Comparison of ENCODE assay signal across 9 cellular contexts in genomic region chr3:66220066-66220465, GRCh38. TPM values are rescaled to one million over a fixed set of nuclear protein-coding genes. Genes with fewer than 3 reads are reported as not detected.
A peak's percentile ranks its signal among the peaks of the same experiment; 100 is the strongest.
DNase-seq lines count a peak whose midpoint lies in the region; ATAC-seq and TF ChIP-seq lines count a peak whose summit lies in the region.
"Had no signal": no experiment of that assay in that cellular context is flagged by ENCODE, and none has a peak within 500 bp of the region (broad histone marks: within the 10 kb centered on the region; RNA-seq: fewer than 3 reads in every experiment).

No MANE protein-coding gene starts in this region.

- H3K9me3 ChIP-seq in right lobe of liver (no peaks in the 10 kb centered on the region), upper lobe of left lung (no peaks in the 10 kb centered on the region)

- peaks cover 10% of the 10 kb centered on the region for H3K36me3 Mint-ChIP-seq in activated naive CD4-positive, alpha-beta T cell treated with anti-CD3 and anti-CD28 coated beads, Interleukin-2, amount 50 U/mL, for 24 hours
- H3K36me3 Mint-ChIP-seq in activated naive CD4-positive, alpha-beta T cell treated with anti-CD3 and anti-CD28 coated beads, Interleukin-2, amount 50 U/mL, for 72 hours: peaks cover 32 to 40% of the 10 kb centered on the region in 2 donors
- peaks cover 15% of the 10 kb centered on the region for H3K36me3 Mint-ChIP-seq in activated naive CD8-positive, alpha-beta T cell treated with anti-CD3 and anti-CD28 coated beads, Interleukin-2, amount 10 ng/mL, durations not matched to agents 7 days and 5 days

- WGBS in right lobe of liver (ENCODE audit: insufficient coverage, low coverage, low lambda C conversion rate, missing lambda C conversion rate): 19% methylated on average over 5 of the region's 5 CpGs
- WGBS in upper lobe of left lung, 2 donors: 21 to 25% methylated on average over 5 of the region's 5 CpGs

- DNase-seq in activated naive CD4-positive, alpha-beta T cell treated with anti-CD3 and anti-CD28 coated beads, Interleukin-2, amount 50 U/mL, for 72 hours (ENCODE audit: low spot score in 2 of 2): no peak
- DNase-seq in activated naive CD8-positive, alpha-beta T cell treated with anti-CD3 and anti-CD28 coated beads, Interleukin-2, amount 10 ng/mL, durations not matched to agents 7 days and 5 days: no peak
- DNase-seq in right lobe of liver (no peak), upper lobe of left lung (no peak), G401 (ENCODE audit: low spot score) (no peak), NCI-H345 (lab: John Stamatoyannopoulos, UW) (no peak), posterior vena cava (ENCODE audit: low spot score) (no peak)

- no peaks in the 10 kb centered on the region for H3K27me3 ChIP-seq in right lobe of liver
- H3K27me3 ChIP-seq in upper lobe of left lung: no peaks in the 10 kb centered on the region

- H3K36me3 ChIP-seq in right lobe of liver (peaks cover 0 to 6% (median 0%) of the 10 kb centered on the region in 4 donors), upper lobe of left lung (no peaks in the 10 kb centered on the region)

- no peaks in the 10 kb centered on the region for H3K27me3 Mint-ChIP-seq in activated naive CD4-positive, alpha-beta T cell treated with anti-CD3 and anti-CD28 coated beads, Interleukin-2, amount 50 U/mL, for 24 hours
- H3K27me3 Mint-ChIP-seq in activated naive CD8-positive, alpha-beta T cell treated with anti-CD3 and anti-CD28 coated beads, Interleukin-2, amount 10 ng/mL, durations not matched to agents 7 days and 5 days: peaks cover 4% of the 10 kb centered on the region

- no peak overlapping the region for H3K27ac Mint-ChIP-seq in activated naive CD4-positive, alpha-beta T cell treated with anti-CD3 and anti-CD28 coated beads, Interleukin-2, amount 50 U/mL, for 24 hours
- H3K27ac Mint-ChIP-seq in activated naive CD4-positive, alpha-beta T cell treated with anti-CD3 and anti-CD28 coated beads, Interleukin-2, amount 50 U/mL, for 72 hours: peak overlapping the region in 1 of 2 donors; percentile 93
- H3K27ac Mint-ChIP-seq in activated naive CD8-positive, alpha-beta T cell treated with anti-CD3 and anti-CD28 coated beads, Interleukin-2, amount 10 ng/mL, durations not matched to agents 7 days and 5 days: peak overlapping the region; percentile 32

- no peak for ATAC-seq in activated naive CD4-positive, alpha-beta T cell treated with anti-CD3 and anti-CD28 coated beads, Interleukin-2, amount 50 U/mL, for 72 hours
- no peak for ATAC-seq in activated naive CD8-positive, alpha-beta T cell treated with anti-CD3 and anti-CD28 coated beads, Interleukin-2, amount 10 ng/mL, durations not matched to agents 7 days and 5 days (ENCODE audit: low read depth)
- ATAC-seq in right lobe of liver: no peak
- no peak for ATAC-seq in upper lobe of left lung (ENCODE audit: low FRiP score in 2 of 2)

- no peak for TF ChIP-seq CTCF in right lobe of liver (IDR thresholded peaks at IDR 0.05)
- TF ChIP-seq CTCF in upper lobe of left lung (IDR thresholded peaks at IDR 0.05): no peak

- H3K27ac ChIP-seq in right lobe of liver (peak overlapping the region in 1 of 3 donors; percentile 68), upper lobe of left lung (peak overlapping the region in 3 of 4 donors; percentile 76 to 81 (median 77))

- intact Hi-C loops in right lobe of liver (cut with DNase I): no loop called here
- intact Hi-C loops in posterior vena cava (cut with DNase I): no loop called here

- TF ChIP-seq EP300 in upper lobe of left lung (IDR thresholded peaks at IDR 0.05): no peak

- H3K4me3 ChIP-seq in right lobe of liver (peak overlapping the region; percentile 67 to 92 (median 76)), upper lobe of left lung (peak overlapping the region in 3 of 4 donors; percentile 69 to 73 (median 69))

- TF ChIP-seq POLR2A in right lobe of liver (IDR thresholded peaks at IDR 0.05): no peak
- no peak for TF ChIP-seq POLR2A in upper lobe of left lung (IDR thresholded peaks at IDR 0.05)

- in situ Hi-C loops in G401 (cut with HindIII; ENCODE audit: low sequenced_read_pairs): no loop called here

- H3K4me1 ChIP-seq in right lobe of liver: peaks cover 0 to 8% (median 0%) of the 10 kb centered on the region in 4 donors
- peaks cover 7 to 11% (median 9%) of the 10 kb centered on the region in 4 donors for H3K4me1 ChIP-seq in upper lobe of left lung

- H3K9me3 Mint-ChIP-seq in activated naive CD4-positive, alpha-beta T cell treated with anti-CD3 and anti-CD28 coated beads, Interleukin-2, amount 50 U/mL, for 24 hours: no peaks in the 10 kb centered on the region
- H3K9me3 Mint-ChIP-seq in activated naive CD4-positive, alpha-beta T cell treated with anti-CD3 and anti-CD28 coated beads, Interleukin-2, amount 50 U/mL, for 72 hours: peaks cover 0 to 21% of the 10 kb centered on the region in 2 donors
- H3K9me3 Mint-ChIP-seq in activated naive CD8-positive, alpha-beta T cell treated with anti-CD3 and anti-CD28 coated beads, Interleukin-2, amount 10 ng/mL, durations not matched to agents 7 days and 5 days: no peaks in the 10 kb centered on the region
- H3K9me3 Mint-ChIP-seq: dendritic cell treated with granulocyte-macrophage colony-stimulating factor and Interleukin-4, amounts not matched to agents 40 ng/mL and 50 ng/mL, for 4 days had no signal

- H3K4me1 Mint-ChIP-seq in activated naive CD4-positive, alpha-beta T cell treated with anti-CD3 and anti-CD28 coated beads, Interleukin-2, amount 50 U/mL, for 24 hours: peaks cover 50% of the 10 kb centered on the region
- peaks cover 13% of the 10 kb centered on the region for H3K4me1 Mint-ChIP-seq in activated naive CD8-positive, alpha-beta T cell treated with anti-CD3 and anti-CD28 coated beads, Interleukin-2, amount 10 ng/mL, durations not matched to agents 7 days and 5 days

- POLR2A ChIA-PET in activated naive CD8-positive, alpha-beta T cell treated with anti-CD3 and anti-CD28 coated beads, Interleukin-2, amount 10 ng/mL, durations not matched to agents 7 days and 5 days (lab: Charles Lee): interaction anchor here (1.5 kb wide), 1 partner anchor 270 kb away, joined by 5 read pairs; no protein-coding TSS in a partner anchor

- H3K4me3 Mint-ChIP-seq in activated naive CD4-positive, alpha-beta T cell treated with anti-CD3 and anti-CD28 coated beads, Interleukin-2, amount 50 U/mL, for 24 hours: peak overlapping the region; percentile 49
- H3K4me3 Mint-ChIP-seq in activated naive CD8-positive, alpha-beta T cell treated with anti-CD3 and anti-CD28 coated beads, Interleukin-2, amount 10 ng/mL, durations not matched to agents 7 days and 5 days: peak overlapping the region; percentile 62

RNA-seq across cellular contexts. Expression of gene SLC25A26, which starts 0.7 kb away (rescaled TPM):
- 10 to 100 TPM; 25.4 to 32.6 TPM for total RNA-seq in activated naive CD4-positive, alpha-beta T cell treated with anti-CD3 and anti-CD28 coated beads, Interleukin-2, amount 50 U/mL, for 72 hours
- 10 to 100 TPM; 17.0 to 17.8 TPM for total RNA-seq in activated naive CD8-positive, alpha-beta T cell treated with anti-CD3 and anti-CD28 coated beads, Interleukin-2, amount 10 ng/mL, durations not matched to agents 7 days and 5 days
- total RNA-seq in right lobe of liver (10 to 100 TPM; 11.2 to 17.4 (median 12.8) TPM), upper lobe of left lung (10 to 100 TPM in 5 of 6 donors, 1 to 10 TPM in 1; 8.4 to 18.8 (median 17.0) TPM), posterior vena cava (10 to 100 TPM; 13.0 to 16.4 TPM)
- 35.2 and 38.7 TPM in 2 replicates for total RNA-seq in G401 (2014; rRNA removed; shearing (Covaris generic))
